8 cellular contexts compared by ENCODE assay signal in genomic region chr17:64507418-64507766, GRCh38. TPM values are rescaled to one million over a fixed set of nuclear protein-coding genes. Genes with fewer than 3 reads are reported as not detected.
A peak's percentile ranks its signal among the peaks of the same experiment; 100 is the strongest.
DNase-seq lines count a peak whose midpoint lies in the region; ATAC-seq and TF ChIP-seq lines count a peak whose summit lies in the region.

No MANE protein-coding gene starts in this region.

- ATAC-seq in GM21576 (IDR thresholded peaks at IDR 0.05; ENCODE audit: unreplicated experiment), result peak; percentile 25

- H3K4me3 ChIP-seq in left ventricle myocardium inferior, result peak overlapping the region; percentile 86

- peak; percentile 74 for DNase-seq in DMS153 treated with DMSO at 0.1 percent for 48 hours (lab: John Stamatoyannopoulos, UW; ENCODE audit: unreplicated experiment)
- peak; percentile 87 for DNase-seq in LHCN-M2 (ENCODE audit: low read depth)
- peak; percentile 71 for DNase-seq in amniotic stem cell (lab: John Stamatoyannopoulos, UW)
- DNase-seq in left ventricle myocardium inferior, result no peak
- DNase-seq in pons (ENCODE audit: low spot score), result peak; percentile 83
- no peak for DNase-seq in NK-92 (lab: John Stamatoyannopoulos, UW; ENCODE audit: unreplicated experiment)

- peaks cover 64% of the 10 kb centered on the region for H3K36me3 ChIP-seq in left ventricle myocardium inferior

- H3K27me3 ChIP-seq in left ventricle myocardium inferior (ENCODE audit: low read depth), result no peaks in the 10 kb centered on the region

- intact Hi-C loops in left ventricle myocardium inferior (cut with micrococcal nuclease), result no loop called here

- peak; percentile 51 for TF ChIP-seq CTCF in left ventricle myocardium inferior (IDR thresholded peaks at IDR 0.05; ENCODE audit: borderline replicate concordance)

- H3K27ac ChIP-seq in left ventricle myocardium inferior (replicated peaks), result peak overlapping the region; percentile 99

- no peaks in the 10 kb centered on the region for H3K9me3 ChIP-seq in left ventricle myocardium inferior (replicated peaks)

- H3K4me1 ChIP-seq in left ventricle myocardium inferior, result peaks cover 69% of the 10 kb centered on the region

TF ChIP-seq in PFSK-1, 5 proteins besides CTCF, POLR2A, EP300 and RAD21:
- TF ChIP-seq POLR2AphosphoS5 (IDR thresholded peaks at IDR 0.05; ENCODE audit: low read depth, low read length), result no peak
- no peak for TF ChIP-seq FOXP2 (optimal IDR thresholded peaks at IDR 0.05; ENCODE audit: borderline replicate concordance, extremely low read depth, extremely low read length, insufficient read depth)
- TF ChIP-seq REST (IDR thresholded peaks at IDR 0.05; ENCODE audit: insufficient read depth in 1 of 2, low read depth in 2 of 2, low read length in 2 of 2), result no peak
- TF ChIP-seq SIN3A (IDR thresholded peaks at IDR 0.05; ENCODE audit: borderline replicate concordance, insufficient read depth, low read length), result peak; percentile 86; the same call in 1 of the 2 replicates
- TF ChIP-seq TAF1 (IDR thresholded peaks at IDR 0.05; ENCODE audit: borderline replicate concordance, insufficient read depth, low read length), result no peak

RNA-seq across cellular contexts. Expression of gene CEP95, which starts 0.6 kb away (rescaled TPM):
- 15.0 and 17.8 TPM in 2 replicates for total RNA-seq in LHCN-M2 (2014; rRNA removed)
- polyA plus RNA-seq in LHCN-M2 (2012), result 8.8 TPM
- polyA plus RNA-seq in PFSK-1 (2012; ENCODE audit: insufficient read length, low read depth), result 34.3 TPM
- 10.1 TPM for total RNA-seq in left ventricle myocardium inferior

RNA-seq across cellular contexts. Expression of gene DDX5, which starts 1.3 kb away (rescaled TPM):
- total RNA-seq in LHCN-M2 (2014; rRNA removed), result 371 and 663 TPM in 2 replicates
- 313 TPM for polyA plus RNA-seq in LHCN-M2 (2012)
- polyA plus RNA-seq in PFSK-1 (2012; ENCODE audit: insufficient read length, low read depth), result 353 TPM
- total RNA-seq in left ventricle myocardium inferior, result 326 TPM

RNA-seq across cellular contexts. Expression of gene POLG2, which starts 10.5 kb away (rescaled TPM):
- total RNA-seq in LHCN-M2 (2014; rRNA removed) (6.5 and 8.7 TPM in 2 replicates), left ventricle myocardium inferior (9.7 TPM)
- 4.4 TPM for polyA plus RNA-seq in LHCN-M2 (2012)
- polyA plus RNA-seq in PFSK-1 (2012; ENCODE audit: insufficient read length, low read depth), result 13.6 TPM

RNA-seq across cellular contexts. Expression of gene MILR1, which starts 58.5 kb away (rescaled TPM):
- 36.8 and 52.6 TPM in 2 replicates for total RNA-seq in LHCN-M2 (2014; rRNA removed)
- 10.1 TPM for polyA plus RNA-seq in LHCN-M2 (2012)
- polyA plus RNA-seq in PFSK-1 (2012; ENCODE audit: insufficient read length, low read depth), result 2.2 TPM
- 2.5 TPM for total RNA-seq in left ventricle myocardium inferior

Comparison
In these comparisons a context has a peak if more than half of its experiments do, and no peak if none do; other contexts are left out.
1. DNase-seq: peak in DMS153 treated with DMSO at 0.1 percent for 48 hours (single experiment), LHCN-M2 (single experiment), amniotic stem cell (single experiment) and pons (single experiment); none in left ventricle myocardium inferior (single experiment) and NK-92 (single experiment).